Comparison of ENCODE assay signal across 1 cellular context in the genomic region with DNA sequence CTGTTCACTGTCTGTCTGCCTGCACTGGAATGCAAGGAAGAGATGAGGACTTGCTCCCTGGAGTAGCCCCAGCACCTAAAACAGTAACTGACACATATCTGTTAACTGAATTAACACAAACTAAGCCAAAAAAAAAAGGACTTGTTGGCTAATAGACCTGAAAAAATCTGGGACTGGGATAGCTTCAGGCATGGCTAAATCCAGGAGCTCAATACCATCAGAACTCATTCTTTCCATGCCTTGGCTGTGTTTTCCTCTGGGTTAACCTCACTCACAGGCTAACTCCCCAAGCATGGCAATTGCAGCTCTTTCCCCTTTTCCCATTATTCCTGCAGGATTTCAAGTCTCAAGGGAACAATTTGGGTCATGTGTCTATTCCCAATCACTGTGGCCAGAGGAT.
TF ChIP-seq lines count a peak whose summit lies in the region.

No MANE protein-coding gene starts in this region.

TF ChIP-seq in GM12878, 131 proteins besides CTCF, POLR2A, EP300 and RAD21:
- TF ChIP-seq RBBP5 (conservative IDR thresholded peaks at IDR 0.05): no peak
- 0 out of 2 replicates have a peak, but pooled peaks have one; percentile 7 for TF ChIP-seq NFXL1 (IDR thresholded peaks at IDR 0.05; ENCODE audit: borderline replicate concordance)
